8 cellular contexts compared by ENCODE assay signal in genomic region chr17:83080641-83081560, GRCh38. TPM values are rescaled to one million over a fixed set of nuclear protein-coding genes. Genes with fewer than 3 reads are reported as not detected.
DNase-seq lines count a peak whose midpoint lies in the region; ATAC-seq and TF ChIP-seq lines count a peak whose summit lies in the region.

No MANE protein-coding gene starts in this region.

- H3K9me3 ChIP-seq in CD4-positive, CD25-positive, alpha-beta regulatory T cell (ENCODE audit: control insufficient read depth in 2 of 2, low read length in 2 of 2), result no peaks in the 10 kb centered on the region
- H3K9me3 ChIP-seq in HUES6 (ENCODE audit: control insufficient read depth, insufficient read depth, low read depth, low read length), result no peaks in the 10 kb centered on the region

- H3K4me1 Mint-ChIP-seq in CD4-positive, CD25-positive, alpha-beta regulatory T cell, result peaks cover 0 to 36% (median 12%) of the 10 kb centered on the region in 4 donors
- H3K4me1 Mint-ChIP-seq in activated T-helper 1 cell treated with anti-CD3 and anti-CD28 coated beads, Interleukin-12 subunit alpha, Interleukin-12 subunit beta, Interleukin-2, Interleukin-4 antibody, amounts not matched to agents 30 ng/mL and 10 ng/mL and 1 ng/mL, durations not matched to agents 14 hours and 24 hours and 36 hours (ENCODE audit: low read depth), result peaks cover 31% of the 10 kb centered on the region
- H3K4me1 Mint-ChIP-seq in glutamatergic neuron (ENCODE audit: low read depth, unreplicated experiment) (peaks cover 18% of the 10 kb centered on the region), progenitor cell of endocrine pancreas (ENCODE audit: low read depth) (peaks cover 39% of the 10 kb centered on the region)

- no peak overlapping the region for H3K27ac Mint-ChIP-seq in CD4-positive, CD25-positive, alpha-beta regulatory T cell
- no peak overlapping the region for H3K27ac Mint-ChIP-seq in activated T-helper 1 cell treated with anti-CD3 and anti-CD28 coated beads, Interleukin-12 subunit alpha, Interleukin-12 subunit beta, Interleukin-2, Interleukin-4 antibody, amounts not matched to agents 30 ng/mL and 10 ng/mL and 1 ng/mL, durations not matched to agents 14 hours and 24 hours and 36 hours
- no peak overlapping the region for H3K27ac Mint-ChIP-seq in glutamatergic neuron (ENCODE audit: unreplicated experiment)
- no peak overlapping the region for H3K27ac Mint-ChIP-seq in progenitor cell of endocrine pancreas

- H3K36me3 Mint-ChIP-seq in CD4-positive, CD25-positive, alpha-beta regulatory T cell, result peaks cover 1% of the 10 kb centered on the region
- H3K36me3 Mint-ChIP-seq in activated T-helper 1 cell treated with anti-CD3 and anti-CD28 coated beads, Interleukin-12 subunit alpha, Interleukin-12 subunit beta, Interleukin-2, Interleukin-4 antibody, amounts not matched to agents 30 ng/mL and 10 ng/mL and 1 ng/mL, durations not matched to agents 14 hours and 24 hours and 36 hours (ENCODE audit: low read depth), result peaks cover 14% of the 10 kb centered on the region
- H3K36me3 Mint-ChIP-seq in glutamatergic neuron (ENCODE audit: unreplicated experiment) (no peaks in the 10 kb centered on the region), progenitor cell of endocrine pancreas (ENCODE audit: insufficient read depth) (peaks cover 10% of the 10 kb centered on the region)

- peaks cover 15% of the 10 kb centered on the region for H3K27me3 Mint-ChIP-seq in CD4-positive, CD25-positive, alpha-beta regulatory T cell
- peaks cover 11% of the 10 kb centered on the region for H3K27me3 Mint-ChIP-seq in activated T-helper 1 cell treated with anti-CD3 and anti-CD28 coated beads, Interleukin-12 subunit alpha, Interleukin-12 subunit beta, Interleukin-2, Interleukin-4 antibody, amounts not matched to agents 30 ng/mL and 10 ng/mL and 1 ng/mL, durations not matched to agents 14 hours and 24 hours and 36 hours (ENCODE audit: insufficient read depth)
- H3K27me3 Mint-ChIP-seq in glutamatergic neuron (ENCODE audit: unreplicated experiment) (peaks cover 22% of the 10 kb centered on the region), progenitor cell of endocrine pancreas (peaks cover 26% of the 10 kb centered on the region)

- H3K9me3 Mint-ChIP-seq in CD4-positive, CD25-positive, alpha-beta regulatory T cell, result peaks cover 0 to 2% (median 0%) of the 10 kb centered on the region in 7 donors
- no peaks in the 10 kb centered on the region for H3K9me3 Mint-ChIP-seq in activated T-helper 1 cell treated with anti-CD3 and anti-CD28 coated beads, Interleukin-12 subunit alpha, Interleukin-12 subunit beta, Interleukin-2, Interleukin-4 antibody, amounts not matched to agents 30 ng/mL and 10 ng/mL and 1 ng/mL, durations not matched to agents 14 hours and 24 hours and 36 hours
- H3K9me3 Mint-ChIP-seq in glutamatergic neuron (ENCODE audit: unreplicated experiment) (peaks cover 12% of the 10 kb centered on the region), progenitor cell of endocrine pancreas (ENCODE audit: low read depth) (no peaks in the 10 kb centered on the region)

- peaks cover 5% of the 10 kb centered on the region for H3K27me3 ChIP-seq in CD4-positive, CD25-positive, alpha-beta regulatory T cell (ENCODE audit: control insufficient read depth, insufficient read depth, low read length)
- H3K27me3 ChIP-seq in HUES6 (ENCODE audit: control insufficient read depth, insufficient read depth, low read length), result peaks cover 58% of the 10 kb centered on the region

- intact Hi-C loops in activated T-helper 1 cell treated with anti-CD3 and anti-CD28 coated beads, Interleukin-12 subunit alpha, Interleukin-12 subunit beta, Interleukin-2, Interleukin-4 antibody, amounts not matched to agents 30 ng/mL and 10 ng/mL and 1 ng/mL, durations not matched to agents 14 hours and 24 hours and 36 hours (cut with micrococcal nuclease), result loop anchor here (5.0 kb wide), 1 partner anchor 204 kb away; no protein-coding TSS in a partner anchor

- no peak overlapping the region for H3K4me3 ChIP-seq in CD4-positive, CD25-positive, alpha-beta regulatory T cell (ENCODE audit: low read depth, low read length)
- peak overlapping the region; percentile 56 for H3K4me3 ChIP-seq in HUES6 (ENCODE audit: low read depth, low read length)

- TF ChIP-seq CTCF in glutamatergic neuron (IDR thresholded peaks at IDR 0.05; ENCODE audit: partially characterized antibody, unreplicated experiment) (no peak), progenitor cell of endocrine pancreas (IDR thresholded peaks at IDR 0.05; ENCODE audit: unreplicated experiment) (no peak)

- peak overlapping the region; percentile 30 for H3K9ac ChIP-seq in HUES6 (ENCODE audit: low read length)

- DNase-seq in CD4-positive, CD25-positive, alpha-beta regulatory T cell, result peak in 2 of 3 donors; percentile 31 to 33
- peak; percentile 32 for DNase-seq in activated T-helper 1 cell treated with anti-CD3 and anti-CD28 coated beads, Interleukin-12 subunit alpha, Interleukin-12 subunit beta, Interleukin-2, Interleukin-4 antibody, amounts not matched to agents 30 ng/mL and 10 ng/mL and 1 ng/mL, durations not matched to agents 14 hours and 24 hours and 36 hours (ENCODE audit: low spot score)
- peak; percentile 44 for DNase-seq in glutamatergic neuron
- no peak for DNase-seq in progenitor cell of endocrine pancreas (ENCODE audit: low spot score, unreplicated experiment)
- no peak for DNase-seq in left lobe of liver (ENCODE audit: low spot score)
- no peak for DNase-seq in H4 (ENCODE audit: low spot score)

- ATAC-seq in CD4-positive, CD25-positive, alpha-beta regulatory T cell (ENCODE audit: low read depth in 2 of 2), result peak in 1 of 2 donors; percentile 1
- ATAC-seq in left lobe of liver (no peak), HG03095 (IDR thresholded peaks at IDR 0.05; ENCODE audit: unreplicated experiment) (no peak)

- H3K27ac ChIP-seq in CD4-positive, CD25-positive, alpha-beta regulatory T cell (ENCODE audit: insufficient read depth, low read length, poor library complexity, severe bottlenecking), result no peak overlapping the region
- no peak overlapping the region for H3K27ac ChIP-seq in HUES6 (ENCODE audit: low read depth, low read length)

- peaks cover 21% of the 10 kb centered on the region for H3K4me1 ChIP-seq in CD4-positive, CD25-positive, alpha-beta regulatory T cell (ENCODE audit: control insufficient read depth, insufficient read depth, low read length, poor library complexity, severe bottlenecking)
- peaks cover 29% of the 10 kb centered on the region for H3K4me1 ChIP-seq in HUES6 (ENCODE audit: control insufficient read depth, insufficient read depth, low read length)

- no peaks in the 10 kb centered on the region for H3K36me3 ChIP-seq in CD4-positive, CD25-positive, alpha-beta regulatory T cell (ENCODE audit: control insufficient read depth, insufficient read depth, low read length)
- no peaks in the 10 kb centered on the region for H3K36me3 ChIP-seq in HUES6 (ENCODE audit: control insufficient read depth, insufficient read depth, low read length)

- no peak overlapping the region for H3K4me3 Mint-ChIP-seq in CD4-positive, CD25-positive, alpha-beta regulatory T cell
- peak overlapping the region; percentile 80 for H3K4me3 Mint-ChIP-seq in activated T-helper 1 cell treated with anti-CD3 and anti-CD28 coated beads, Interleukin-12 subunit alpha, Interleukin-12 subunit beta, Interleukin-2, Interleukin-4 antibody, amounts not matched to agents 30 ng/mL and 10 ng/mL and 1 ng/mL, durations not matched to agents 14 hours and 24 hours and 36 hours
- no peak overlapping the region for H3K4me3 Mint-ChIP-seq in glutamatergic neuron (ENCODE audit: unreplicated experiment)
- peak overlapping the region; percentile 35 for H3K4me3 Mint-ChIP-seq in progenitor cell of endocrine pancreas (ENCODE audit: low read depth)

RNA-seq across cellular contexts. Expression of gene METRNL, which starts 1.5 kb away (rescaled TPM):
- 22.7 TPM for total RNA-seq in CD4-positive, CD25-positive, alpha-beta regulatory T cell
- polyA plus RNA-seq in CD4-positive, CD25-positive, alpha-beta regulatory T cell, result 1 to 10 TPM in 1 of 4 donors, under 1 TPM in 3; 0.47 to 3.1 (median 0.74) TPM
- total RNA-seq in activated T-helper 1 cell treated with anti-CD3 and anti-CD28 coated beads, Interleukin-12 subunit alpha, Interleukin-12 subunit beta, Interleukin-2, Interleukin-4 antibody, amounts not matched to agents 30 ng/mL and 10 ng/mL and 1 ng/mL, durations not matched to agents 14 hours and 24 hours and 36 hours, result 31.1 and 31.4 TPM in 2 replicates
- total RNA-seq in glutamatergic neuron (ENCODE audit: unreplicated experiment) (47.1 TPM), progenitor cell of endocrine pancreas (54.6 and 56.2 TPM in 2 replicates), left lobe of liver (4.7 TPM)
- total RNA-seq in H4 (2014; rRNA removed; shearing (Covaris generic)), result 36.6 and 47.8 TPM in 2 replicates

Comparison
In these comparisons a context has a peak if more than half of its experiments do, and no peak if none do; other contexts are left out.
1. DNase-seq: peak in CD4-positive, CD25-positive, alpha-beta regulatory T cell (2 of 3), activated T-helper 1 cell treated with anti-CD3 and anti-CD28 coated beads, Interleukin-12 subunit alpha, Interleukin-12 subunit beta, Interleukin-2, Interleukin-4 antibody, amounts not matched to agents 30 ng/mL and 10 ng/mL and 1 ng/mL, durations not matched to agents 14 hours and 24 hours and 36 hours (single experiment) and glutamatergic neuron (single experiment); none in progenitor cell of endocrine pancreas (single experiment), left lobe of liver (single experiment) and H4 (single experiment).
2. H3K4me3 Mint-ChIP-seq: peak in activated T-helper 1 cell treated with anti-CD3 and anti-CD28 coated beads, Interleukin-12 subunit alpha, Interleukin-12 subunit beta, Interleukin-2, Interleukin-4 antibody, amounts not matched to agents 30 ng/mL and 10 ng/mL and 1 ng/mL, durations not matched to agents 14 hours and 24 hours and 36 hours (single experiment) and progenitor cell of endocrine pancreas (single experiment); none in CD4-positive, CD25-positive, alpha-beta regulatory T cell (0 of 4) and glutamatergic neuron (single experiment).